Comparison of ENCODE assay signal across 25 cellular contexts in the genomic region with DNA sequence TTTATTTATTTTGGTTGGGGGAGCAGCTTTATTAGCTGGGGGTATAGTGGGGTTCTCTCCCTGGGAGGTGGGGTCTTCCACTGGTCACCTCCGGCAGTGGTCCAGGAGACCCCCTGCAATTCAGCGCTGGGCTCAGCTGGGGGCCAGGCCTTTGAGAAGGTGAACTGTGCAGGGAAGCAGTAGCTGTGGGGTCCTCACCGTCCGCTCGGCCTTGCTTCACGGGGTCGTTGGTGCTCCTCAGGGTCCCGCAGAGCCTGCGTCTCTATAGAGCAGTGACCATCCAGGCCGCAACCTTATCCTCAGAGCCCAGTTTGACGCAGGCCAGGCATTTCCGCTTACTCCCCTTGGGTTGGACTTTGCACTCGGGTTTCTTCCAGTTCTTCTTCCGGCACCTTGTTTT.
"Had no signal": no experiment of that assay in that cellular context is flagged by ENCODE, and none has a peak within 500 bp of the region (broad histone marks: within the 10 kb centered on the region; RNA-seq: fewer than 3 reads in every experiment).

No MANE protein-coding gene starts in this region.

- H3K27me3 Mint-ChIP-seq: dendritic cell treated with granulocyte-macrophage colony-stimulating factor and Interleukin-4, amounts not matched to agents 40 ng/mL and 50 ng/mL, for 4 days; effector memory CD8-positive, alpha-beta T cell had no signal

- H3K27me3 ChIP-seq: colonic mucosa, esophagus muscularis mucosa, esophagus squamous epithelium, foreskin keratinocyte, gastrocnemius medialis, gastroesophageal sphincter, heart left ventricle, heart right ventricle had no signal

- H3K9me3 ChIP-seq: colonic mucosa, gastrocnemius medialis had no signal

- H3K27ac Mint-ChIP-seq: dendritic cell treated with granulocyte-macrophage colony-stimulating factor and Interleukin-4, amounts not matched to agents 40 ng/mL and 50 ng/mL, for 4 days; effector memory CD8-positive, alpha-beta T cell; endodermal cell had no signal

- H3K4me3 Mint-ChIP-seq: dendritic cell treated with granulocyte-macrophage colony-stimulating factor and Interleukin-4, amounts not matched to agents 40 ng/mL and 50 ng/mL, for 4 days; effector memory CD8-positive, alpha-beta T cell; endodermal cell had no signal

- H3K27ac ChIP-seq: colonic mucosa, coronary artery, dorsolateral prefrontal cortex, epithelial cell of prostate, esophagus muscularis mucosa, esophagus squamous epithelium, foreskin keratinocyte, gastrocnemius medialis, gastroesophageal sphincter, heart left ventricle, heart right ventricle had no signal

- H3K4me1 ChIP-seq: colonic mucosa, esophagus muscularis mucosa, esophagus squamous epithelium, foreskin keratinocyte, gastrocnemius medialis, gastroesophageal sphincter, heart left ventricle, heart right ventricle had no signal

- DNase-seq: colonic mucosa; cortex of kidney; dermis blood vessel endothelial cell; dorsolateral prefrontal cortex; effector CD4-positive, alpha-beta T cell; effector CD8-positive, alpha-beta T cell; effector memory CD4-positive, alpha-beta T cell; effector memory CD8-positive, alpha-beta T cell; endodermal cell; erythroblast; esophagus squamous epithelium; foreskin fibroblast; foreskin keratinocyte; foreskin melanocyte; gastrocnemius medialis; glutamatergic neuron; head of caudate nucleus; heart right ventricle had no signal

- H3K4me3 ChIP-seq: colonic mucosa, coronary artery, dorsolateral prefrontal cortex, esophagus muscularis mucosa, esophagus squamous epithelium, gastrocnemius medialis, gastroesophageal sphincter, heart left ventricle, heart right ventricle had no signal

- H3K4me1 Mint-ChIP-seq: endodermal cell had no signal

- H3K36me3 ChIP-seq: colonic mucosa, esophagus muscularis mucosa, esophagus squamous epithelium, gastrocnemius medialis, gastroesophageal sphincter, heart left ventricle, heart right ventricle had no signal

- ATAC-seq: effector memory CD8-positive, alpha-beta T cell; esophagus mucosa; foreskin keratinocyte; gastrocnemius medialis; gastroesophageal sphincter; heart left ventricle; heart right ventricle had no signal
